ENCODE assay signal across 11 cellular contexts in genomic region chr12:26198742-26199141, GRCh38. TPM values are rescaled to one million over a fixed set of nuclear protein-coding genes. Genes with fewer than 3 reads are reported as not detected.
A peak's percentile ranks its signal among the peaks of the same experiment; 100 is the strongest.
DNase-seq lines count a peak whose midpoint lies in the region; ATAC-seq, FAIRE-seq and TF ChIP-seq lines count a peak whose summit lies in the region.
"Had no signal": no experiment of that assay in that cellular context is flagged by ENCODE, and none has a peak within 500 bp of the region (broad histone marks: within the 10 kb centered on the region; RNA-seq: fewer than 3 reads in every experiment).

No MANE protein-coding gene starts in this region.

- H3K9ac ChIP-seq in keratinocyte (ENCODE audit: control insufficient read depth, extremely low read depth, insufficient read depth, low read length): no peak overlapping the region

- peak overlapping the region; percentile 96 for H3K27ac ChIP-seq in caudate nucleus (ENCODE audit: low read depth, low read length)
- no peak overlapping the region for H3K27ac ChIP-seq in keratinocyte (ENCODE audit: control insufficient read depth, insufficient read depth, low read length)
- H3K27ac ChIP-seq: spleen had no signal

- no peaks in the 10 kb centered on the region for H3K79me2 ChIP-seq in keratinocyte (ENCODE audit: control insufficient read depth, insufficient read depth, low read length)

- H3K27me3 ChIP-seq in keratinocyte (ENCODE audit: control insufficient read depth, extremely low read depth, insufficient read depth, low read length): no peaks in the 10 kb centered on the region

- no peak for ATAC-seq in GM21526 (IDR thresholded peaks at IDR 0.05; ENCODE audit: low FRiP score, unreplicated experiment)
- no peak for ATAC-seq in HG02852 (IDR thresholded peaks at IDR 0.05; ENCODE audit: unreplicated experiment)
- ATAC-seq in HG02938 (IDR thresholded peaks at IDR 0.05; ENCODE audit: unreplicated experiment): no peak

- TF ChIP-seq CTCF in keratinocyte (optimal IDR thresholded peaks at IDR 0.05 in 1 of 3, IDR thresholded peaks at IDR 0.05 in 1 of 3, conservative IDR thresholded peaks at IDR 0.05 in 1 of 3; ENCODE audit: extremely low read depth in 1 of 3, insufficient read depth in 2 of 3, low read length in 3 of 3): no peak

- H3K36me3 ChIP-seq in keratinocyte (ENCODE audit: control insufficient read depth in 2 of 2, extremely low read depth in 1 of 2, insufficient read depth in 2 of 2, low read length in 2 of 2): no peaks in the 10 kb centered on the region
- H3K36me3 ChIP-seq: spleen had no signal

- peaks cover 16% of the 10 kb centered on the region for H3K4me1 ChIP-seq in keratinocyte (ENCODE audit: control insufficient read depth, extremely low read depth, insufficient read depth, low read length)

- DNase-seq in M059J (ENCODE audit: low read depth) (peak; percentile 57), caudate nucleus (lab: John Stamatoyannopoulos, UW) (no peak), keratinocyte (ENCODE audit: low read depth, low spot score) (no peak), hippocampal formation (lab: John Stamatoyannopoulos, UW) (no peak)
- DNase-seq: activated CD4-positive, alpha-beta T cell treated with anti-CD3 and anti-CD28 coated beads for 48 hours; activated gamma-delta T cell treated with Interleukin-2 at 50 U/mL for 16 hours; NCI-H1417 treated with DMSO at 0.1 percent for 48 hours; spleen had no signal

- H2AFZ ChIP-seq in keratinocyte (ENCODE audit: control insufficient read depth, low read length): no peak overlapping the region

- FAIRE-seq in keratinocyte (lab: Jason Lieb, UNC): peak; percentile 87

- H4K20me1 ChIP-seq in keratinocyte (ENCODE audit: control insufficient read depth, extremely low read depth, insufficient read depth, low read length): no peaks in the 10 kb centered on the region

- H3K4me2 ChIP-seq in keratinocyte (ENCODE audit: control insufficient read depth, extremely low read depth, insufficient read depth, low read depth, low read length): peak overlapping the region; percentile 6

- dilution Hi-C loops in keratinocyte (cut with MboI; ENCODE audit: extremely low pct_ligation_motif_present, low sequenced_read_pairs): no loop called here

- no peaks in the 10 kb centered on the region for H3K9me3 ChIP-seq in keratinocyte (ENCODE audit: control insufficient read depth, low read depth, low read length)
- H3K9me3 ChIP-seq: spleen had no signal

- no peaks in the 10 kb centered on the region for H3K9me1 ChIP-seq in keratinocyte (ENCODE audit: control insufficient read depth, extremely low read depth, insufficient read depth, low read length)

- H3K4me3 ChIP-seq in keratinocyte (ENCODE audit: control insufficient read depth in 2 of 3, extremely low read depth in 1 of 3, insufficient read depth in 2 of 3, low read depth in 1 of 3, low read length in 3 of 3): no peak overlapping the region
- H3K4me3 ChIP-seq: spleen had no signal

RNA-seq across cellular contexts. Expression of gene SSPN, which starts 3.4 kb away (rescaled TPM):
- 2.5 and 4.1 TPM in 2 replicates for total RNA-seq in M059J (2014; rRNA removed; shearing (Covaris generic))
- 1.0 to 2.8 TPM (median 2.0 TPM) in 3 replicates for polyA plus RNA-seq in keratinocyte
- polyA plus RNA-seq in keratinocyte (2011; ENCODE audit: low read depth): 0.47 TPM
- polyA plus RNA-seq in keratinocyte (2011; cell fraction: cytosol; rRNA removed): 2.2 and 2.6 TPM in 2 replicates
- 1.4 and 2.2 TPM in 2 replicates for polyA plus RNA-seq in keratinocyte (2011; cell fraction: nucleus; rRNA removed)
- 1.4 and 2.0 TPM in 2 replicates for polyA plus RNA-seq in keratinocyte (2012; ENCODE audit: low replicate concordance)
- polyA minus RNA-seq in keratinocyte: 2.2 to 8.6 TPM (median 4.2 TPM) in 3 replicates
- polyA minus RNA-seq in keratinocyte (2011; cell fraction: cytosol; rRNA and poly(A)+ RNA removed): 3.1 TPM
- 0.95 and 3.5 TPM in 2 replicates for polyA minus RNA-seq in keratinocyte (2011; cell fraction: nucleus; rRNA and poly(A)+ RNA removed)
